Comparison of ENCODE assay signal across 8 cellular contexts in genomic region chr2:192194866-192195547, GRCh38. TPM values are rescaled to one million over a fixed set of nuclear protein-coding genes. Genes with fewer than 3 reads are reported as not detected.
A peak's percentile ranks its signal among the peaks of the same experiment; 100 is the strongest.
DNase-seq lines count a peak whose midpoint lies in the region; ATAC-seq and TF ChIP-seq lines count a peak whose summit lies in the region.

A gene with protein sequence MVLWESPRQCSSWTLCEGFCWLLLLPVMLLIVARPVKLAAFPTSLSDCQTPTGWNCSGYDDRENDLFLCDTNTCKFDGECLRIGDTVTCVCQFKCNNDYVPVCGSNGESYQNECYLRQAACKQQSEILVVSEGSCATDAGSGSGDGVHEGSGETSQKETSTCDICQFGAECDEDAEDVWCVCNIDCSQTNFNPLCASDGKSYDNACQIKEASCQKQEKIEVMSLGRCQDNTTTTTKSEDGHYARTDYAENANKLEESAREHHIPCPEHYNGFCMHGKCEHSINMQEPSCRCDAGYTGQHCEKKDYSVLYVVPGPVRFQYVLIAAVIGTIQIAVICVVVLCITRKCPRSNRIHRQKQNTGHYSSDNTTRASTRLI (minus strand): TSS chr2:192194933. CDS start chr2:192194524, 409 bp downstream.

- no peaks in the 10 kb centered on the region for H3K9me3 ChIP-seq in thymus (ENCODE audit: control insufficient read depth)

- H3K27me3 ChIP-seq in foreskin keratinocyte (peaks cover 95% of the 10 kb centered on the region), thymus (ENCODE audit: control insufficient read depth, insufficient read depth) (peaks cover 42% of the 10 kb centered on the region)

- peak; percentile 43 for TF ChIP-seq CTCF in 22Rv1 (IDR thresholded peaks at IDR 0.05)
- peak; percentile 23 for TF ChIP-seq CTCF in foreskin keratinocyte (conservative IDR thresholded peaks at IDR 0.05)

- peaks cover 6% of the 10 kb centered on the region for H3K36me3 Mint-ChIP-seq in natural killer cell treated with Interleukin-12 subunit alpha and Interleukin-12 subunit beta and Interleukin-15 and Interleukin-18, amount 100 ng/mL, for 72 hours

- DNase-seq in NCI-H748 treated with DMSO at 0.1 percent for 48 hours (lab: John Stamatoyannopoulos, UW): peak; percentile 95
- peak; percentile 36 for DNase-seq in activated naive CD4-positive, alpha-beta T cell treated with Interleukin-2 at 50 U/mL for 16 hours
- DNase-seq in foreskin keratinocyte: peak in 1 of 2 donors; percentile 32
- peak; percentile 75 for DNase-seq in natural killer cell treated with Interleukin-12 subunit alpha and Interleukin-12 subunit beta and Interleukin-15 and Interleukin-18, amount 100 ng/mL, for 72 hours (ENCODE audit: low spot score)

- WGBS in thymus: 1% methylated on average over 64 of the region's 64 CpGs

- H3K4me3 ChIP-seq in thymus (ENCODE audit: low read length): peak within 1 kb of the TSS; percentile 29

- H3K36me3 ChIP-seq in thymus (ENCODE audit: control insufficient read depth, insufficient read depth): no peaks in the 10 kb centered on the region

- H3K4me1 Mint-ChIP-seq in natural killer cell treated with Interleukin-12 subunit alpha and Interleukin-12 subunit beta and Interleukin-15 and Interleukin-18, amount 100 ng/mL, for 72 hours (ENCODE audit: low read depth in 2 of 2): peaks cover 16 to 26% of the 10 kb centered on the region in 2 donors

- ATAC-seq in GM19025 (IDR thresholded peaks at IDR 0.05; ENCODE audit: low read depth, unreplicated experiment) (peak; percentile 59), HG03354 (IDR thresholded peaks at IDR 0.05; ENCODE audit: poor library complexity, severe bottlenecking, unreplicated experiment) (peak; percentile 73), foreskin keratinocyte (peak; percentile 79)
- ATAC-seq in natural killer cell treated with Interleukin-12 subunit alpha and Interleukin-12 subunit beta and Interleukin-15 and Interleukin-18, amount 100 ng/mL, for 72 hours: peak; percentile 81 to 90

- H3K27ac ChIP-seq in 22Rv1: peak within 1 kb of the TSS; percentile 71
- no peak within 1 kb of the TSS for H3K27ac ChIP-seq in foreskin keratinocyte
- no peak within 1 kb of the TSS for H3K27ac ChIP-seq in thymus (ENCODE audit: low read depth)

- no peak within 1 kb of the TSS for H3K27ac Mint-ChIP-seq in natural killer cell treated with Interleukin-12 subunit alpha and Interleukin-12 subunit beta and Interleukin-15 and Interleukin-18, amount 100 ng/mL, for 72 hours

- H3K4me1 ChIP-seq in foreskin keratinocyte: no peaks in the 10 kb centered on the region
- peaks cover 4% of the 10 kb centered on the region for H3K4me1 ChIP-seq in thymus (ENCODE audit: control insufficient read depth, insufficient read depth, low read length)

- H3K4me3 Mint-ChIP-seq in natural killer cell treated with Interleukin-12 subunit alpha and Interleukin-12 subunit beta and Interleukin-15 and Interleukin-18, amount 100 ng/mL, for 72 hours: peak within 1 kb of the TSS; percentile 65

- no peaks in the 10 kb centered on the region for H3K9me3 Mint-ChIP-seq in natural killer cell treated with Interleukin-12 subunit alpha and Interleukin-12 subunit beta and Interleukin-15 and Interleukin-18, amount 100 ng/mL, for 72 hours

- H3K27me3 Mint-ChIP-seq in natural killer cell treated with Interleukin-12 subunit alpha and Interleukin-12 subunit beta and Interleukin-15 and Interleukin-18, amount 100 ng/mL, for 72 hours: peaks cover 49 to 60% of the 10 kb centered on the region in 2 donors

RNA-seq across cellular contexts. Expression of the gene that starts here (rescaled TPM):
- not detected in 2 replicates for total RNA-seq in foreskin keratinocyte
- polyA plus RNA-seq in foreskin keratinocyte (not detected in 2 replicates), thymus (0.05 TPM)
- not detected for total RNA-seq in natural killer cell treated with Interleukin-12 subunit alpha and Interleukin-12 subunit beta and Interleukin-15 and Interleukin-18, amount 100 ng/mL, for 72 hours

Comparison
In these comparisons a context has a peak if more than half of its experiments do, and no peak if none do; other contexts are left out.
1. Peak in ATAC-seq in foreskin keratinocyte; RNA of the gene not detected or under 1 TPM.
2. Peak in DNase-seq and ATAC-seq in natural killer cell treated with Interleukin-12 subunit alpha and Interleukin-12 subunit beta and Interleukin-15 and Interleukin-18, amount 100 ng/mL, for 72 hours; RNA of the gene not detected or under 1 TPM.